7 cellular contexts compared by ENCODE assay signal in genomic region chr12:132886529-132887477, GRCh38. TPM values are rescaled to one million over a fixed set of nuclear protein-coding genes. Genes with fewer than 3 reads are reported as not detected.
A peak's percentile ranks its signal among the peaks of the same experiment; 100 is the strongest.
DNase-seq lines count a peak whose midpoint lies in the region; ATAC-seq, FAIRE-seq and TF ChIP-seq lines count a peak whose summit lies in the region.

No MANE protein-coding gene starts in this region.

- H3K4me1 ChIP-seq in GM23338 (ENCODE audit: insufficient read depth) (peaks cover 15% of the 10 kb centered on the region; the same call in 1 of the 2 replicates), astrocyte (ENCODE audit: insufficient read depth, low read length) (no peaks in the 10 kb centered on the region)

- H3K9me3 ChIP-seq in astrocyte (ENCODE audit: insufficient read depth, low read depth, low read length): no peaks in the 10 kb centered on the region

- no peak for TF ChIP-seq CTCF in GM23338 (conservative IDR thresholded peaks at IDR 0.05; ENCODE audit: low read depth in 2 of 2)
- no peak for TF ChIP-seq CTCF in astrocyte (IDR thresholded peaks at IDR 0.05; ENCODE audit: insufficient read depth, low read depth, low read length)

- H3K79me2 ChIP-seq in GM23338 (replicated peaks; ENCODE audit: insufficient read depth) (peaks cover 21% of the 10 kb centered on the region), astrocyte (ENCODE audit: insufficient read depth, low read length) (peaks cover 45% of the 10 kb centered on the region)

- H3K9me3 Mint-ChIP-seq in GM23338: peaks cover 21% of the 10 kb centered on the region
- H3K9me3 Mint-ChIP-seq in astrocyte (ENCODE audit: unreplicated experiment): peaks cover 39% of the 10 kb centered on the region

- H3K4me1 Mint-ChIP-seq in GM23338 (peaks cover 29% of the 10 kb centered on the region), astrocyte (ENCODE audit: low read depth, unreplicated experiment) (no peaks in the 10 kb centered on the region)

- no peak for TF ChIP-seq POLR2A in GM12891 (IDR thresholded peaks at IDR 0.05; ENCODE audit: low read depth, low read length)

- no peak overlapping the region for H3K27ac Mint-ChIP-seq in GM23338
- H3K27ac Mint-ChIP-seq in astrocyte (ENCODE audit: unreplicated experiment): peak overlapping the region; percentile 85

- H3K4me2 ChIP-seq in GM23338 (peak overlapping the region; percentile 88), astrocyte (ENCODE audit: low read length) (peak overlapping the region; percentile 83)

- FAIRE-seq in GM12891 (lab: Jason Lieb, UNC): peak; percentile 33
- no peak for FAIRE-seq in astrocyte (lab: Jason Lieb, UNC)

- H3K36me3 ChIP-seq in GM23338 (ENCODE audit: insufficient read depth): no peaks in the 10 kb centered on the region
- peaks cover 6% of the 10 kb centered on the region for H3K36me3 ChIP-seq in astrocyte (ENCODE audit: insufficient read depth, low read length)

- H3K4me3 ChIP-seq in GM23338 (peak overlapping the region; percentile 92), astrocyte (ENCODE audit: insufficient read depth, low read depth, low read length) (peak overlapping the region; percentile 78)

- peaks cover 8% of the 10 kb centered on the region; the same call in 1 of the 2 replicates for H3F3A ChIP-seq in GM23338 (replicated peaks; ENCODE audit: low read depth)

- ATAC-seq in GM23338: peak; percentile 7
- peak; percentile 2 for ATAC-seq in stimulated activated naive CD8-positive, alpha-beta T cell treated with anti-CD3 and anti-CD28 coated beads, Interleukin-15, Interleukin-2, amounts not matched to agents 100 U/mL and 50 U/mL, for 24 hours

- H4K20me1 ChIP-seq in GM23338 (replicated peaks; ENCODE audit: insufficient read depth) (no peaks in the 10 kb centered on the region), astrocyte (ENCODE audit: insufficient read depth, low read length) (peaks cover 19% of the 10 kb centered on the region)

- H3K27me3 ChIP-seq in GM23338 (ENCODE audit: insufficient read depth): no peaks in the 10 kb centered on the region
- no peaks in the 10 kb centered on the region for H3K27me3 ChIP-seq in astrocyte (ENCODE audit: insufficient read depth, low read length)

- H3K36me3 Mint-ChIP-seq in GM23338 (ENCODE audit: low read depth) (peaks cover 32% of the 10 kb centered on the region), astrocyte (ENCODE audit: low read depth, unreplicated experiment) (peaks cover 39% of the 10 kb centered on the region)

- H3K27me3 Mint-ChIP-seq in GM23338 (ENCODE audit: insufficient read depth, low read depth, poor library complexity) (peaks cover 13% of the 10 kb centered on the region), astrocyte (ENCODE audit: low read depth, unreplicated experiment) (no peaks in the 10 kb centered on the region)

- H3K27ac ChIP-seq in GM23338 (ENCODE audit: low read depth) (no peak overlapping the region), astrocyte (ENCODE audit: low read depth, low read length) (peak overlapping the region; percentile 53)

- H3K9ac ChIP-seq in astrocyte (ENCODE audit: low read length): peak overlapping the region; percentile 82

- H2AFZ ChIP-seq in GM23338 (peak overlapping the region; percentile 72; the same call in 1 of the 2 replicates), astrocyte (ENCODE audit: low read depth, low read length) (peak overlapping the region; percentile 71)

- H3K4me3 Mint-ChIP-seq in GM23338 (peak overlapping the region; percentile 99), astrocyte (ENCODE audit: unreplicated experiment) (peak overlapping the region; percentile 93)

- DNase-seq in GM12891 (ENCODE audit: insufficient read length, low spot score) (no peak), GM23338 (ENCODE audit: low spot score) (peak; percentile 70), NAMALWA (ENCODE audit: low spot score) (peak; percentile 19), astrocyte (ENCODE audit: low read depth) (no peak), iris pigment epithelial cell (ENCODE audit: low read depth) (peak; percentile 12), mucosa of gallbladder (ENCODE audit: low spot score) (no peak)
- no peak for DNase-seq in stimulated activated naive CD8-positive, alpha-beta T cell treated with anti-CD3 and anti-CD28 coated beads, Interleukin-15, Interleukin-2, amounts not matched to agents 100 U/mL and 50 U/mL, for 24 hours

- no peaks in the 10 kb centered on the region for H3K9me2 ChIP-seq in GM23338 (ENCODE audit: insufficient read depth)

TF ChIP-seq in GM12891, 5 proteins besides CTCF, POLR2A, EP300 and RAD21:
- TF ChIP-seq POU2F2 (IDR thresholded peaks at IDR 0.05; ENCODE audit: low read depth, low read length) (no peak), SPI1 (IDR thresholded peaks at IDR 0.05; ENCODE audit: low read depth, low read length) (no peak)

TF ChIP-seq in GM23338, 12 proteins besides CTCF, POLR2A, EP300 and RAD21 (continues in another document):
- no peak for TF ChIP-seq JUNB (IDR thresholded peaks at IDR 0.05; ENCODE audit: unreplicated experiment)
- TF ChIP-seq, protein P1, sequence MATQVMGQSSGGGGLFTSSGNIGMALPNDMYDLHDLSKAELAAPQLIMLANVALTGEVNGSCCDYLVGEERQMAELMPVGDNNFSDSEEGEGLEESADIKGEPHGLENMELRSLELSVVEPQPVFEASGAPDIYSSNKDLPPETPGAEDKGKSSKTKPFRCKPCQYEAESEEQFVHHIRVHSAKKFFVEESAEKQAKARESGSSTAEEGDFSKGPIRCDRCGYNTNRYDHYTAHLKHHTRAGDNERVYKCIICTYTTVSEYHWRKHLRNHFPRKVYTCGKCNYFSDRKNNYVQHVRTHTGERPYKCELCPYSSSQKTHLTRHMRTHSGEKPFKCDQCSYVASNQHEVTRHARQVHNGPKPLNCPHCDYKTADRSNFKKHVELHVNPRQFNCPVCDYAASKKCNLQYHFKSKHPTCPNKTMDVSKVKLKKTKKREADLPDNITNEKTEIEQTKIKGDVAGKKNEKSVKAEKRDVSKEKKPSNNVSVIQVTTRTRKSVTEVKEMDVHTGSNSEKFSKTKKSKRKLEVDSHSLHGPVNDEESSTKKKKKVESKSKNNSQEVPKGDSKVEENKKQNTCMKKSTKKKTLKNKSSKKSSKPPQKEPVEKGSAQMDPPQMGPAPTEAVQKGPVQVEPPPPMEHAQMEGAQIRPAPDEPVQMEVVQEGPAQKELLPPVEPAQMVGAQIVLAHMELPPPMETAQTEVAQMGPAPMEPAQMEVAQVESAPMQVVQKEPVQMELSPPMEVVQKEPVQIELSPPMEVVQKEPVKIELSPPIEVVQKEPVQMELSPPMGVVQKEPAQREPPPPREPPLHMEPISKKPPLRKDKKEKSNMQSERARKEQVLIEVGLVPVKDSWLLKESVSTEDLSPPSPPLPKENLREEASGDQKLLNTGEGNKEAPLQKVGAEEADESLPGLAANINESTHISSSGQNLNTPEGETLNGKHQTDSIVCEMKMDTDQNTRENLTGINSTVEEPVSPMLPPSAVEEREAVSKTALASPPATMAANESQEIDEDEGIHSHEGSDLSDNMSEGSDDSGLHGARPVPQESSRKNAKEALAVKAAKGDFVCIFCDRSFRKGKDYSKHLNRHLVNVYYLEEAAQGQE (IDR thresholded peaks at IDR 0.05; ENCODE audit: unreplicated experiment): no peak

RNA-seq across cellular contexts. Expression of gene CHFR, which starts 0.6 kb away (rescaled TPM):
- polyA plus RNA-seq in GM12891 (2012; ENCODE audit: low read depth, missing spikeins): 25.7 TPM
- total RNA-seq in GM23338 (2014; rRNA removed; shearing (Covaris generic)): 42.7 and 47.7 TPM in 2 replicates
- 20.6 and 23.0 TPM in 2 replicates for polyA plus RNA-seq in GM23338 (2016; fragmentation: Nextera tagmentation; extraction: Ambion mirVana)
- total RNA-seq in astrocyte (60.4 and 66.6 TPM in 2 replicates), mucosa of gallbladder (35.2 TPM)

RNA-seq across cellular contexts. Expression of gene GOLGA3, which starts 58.1 kb away (rescaled TPM):
- 9.0 TPM for polyA plus RNA-seq in GM12891 (2012; ENCODE audit: low read depth, missing spikeins)
- 36.4 and 57.8 TPM in 2 replicates for total RNA-seq in GM23338 (2014; rRNA removed; shearing (Covaris generic))
- 10.3 and 12.7 TPM in 2 replicates for polyA plus RNA-seq in GM23338 (2016; fragmentation: Nextera tagmentation; extraction: Ambion mirVana)
- total RNA-seq in astrocyte (86.7 and 97.8 TPM in 2 replicates), mucosa of gallbladder (72.2 TPM)

Comparison
In these comparisons a context has a peak if more than half of its experiments do, and no peak if none do; other contexts are left out.
1. DNase-seq: peak in GM23338 (single experiment), NAMALWA (single experiment) and iris pigment epithelial cell (single experiment); none in GM12891 (single experiment), astrocyte (single experiment), stimulated activated naive CD8-positive, alpha-beta T cell treated with anti-CD3 and anti-CD28 coated beads, Interleukin-15, Interleukin-2, amounts not matched to agents 100 U/mL and 50 U/mL, for 24 hours (single experiment) and mucosa of gallbladder (single experiment).